Comparison of ENCODE assay signal across 8 cellular contexts in genomic region chr1:180586671-180587155, GRCh38. TPM values are rescaled to one million over a fixed set of nuclear protein-coding genes. Genes with fewer than 3 reads are reported as not detected.
DNase-seq lines count a peak whose midpoint lies in the region; FAIRE-seq and TF ChIP-seq lines count a peak whose summit lies in the region.

No MANE protein-coding gene starts in this region.

- H3K4me2 ChIP-seq in hepatocyte = no peak overlapping the region

- H3K27me3 ChIP-seq in hepatocyte = no peaks in the 10 kb centered on the region

- FAIRE-seq in HTR-8/SVneo (lab: Jason Lieb, UNC) (no peak), frontal cortex (lab: Jason Lieb, UNC) (no peak)

- no peak overlapping the region for H2AFZ ChIP-seq in hepatocyte

- WGBS in hepatocyte (ENCODE audit: low lambda C conversion rate, missing lambda C conversion rate) = 40% methylated on average over 1 of the region's 1 CpG

- no peaks in the 10 kb centered on the region for H3K79me2 ChIP-seq in hepatocyte

- H3K4me1 ChIP-seq in hepatocyte (ENCODE audit: insufficient read depth) = peaks cover 21% of the 10 kb centered on the region

- H3K9me3 ChIP-seq in hepatocyte (ENCODE audit: low read depth) = no peaks in the 10 kb centered on the region

- no peak overlapping the region for H3K4me3 ChIP-seq in AG10803 (ENCODE audit: low read length)
- no peak overlapping the region for H3K4me3 ChIP-seq in hepatocyte

- DNase-seq in AG10803 (ENCODE audit: low read depth) = peak; percentile 74
- DNase-seq in HTR-8/SVneo (ENCODE audit: insufficient read length, low spot score) = peak; percentile 31
- peak; percentile 44 for DNase-seq in RPMI7951 (ENCODE audit: low read depth)
- DNase-seq in hepatocyte (ENCODE audit: low spot score) = peak; percentile 43
- DNase-seq in foreskin melanocyte = no peak
- no peak for DNase-seq in frontal cortex (ENCODE audit: low spot score in 2 of 2)
- DNase-seq in KG1 (lab: John Stamatoyannopoulos, UW) = no peak
- no peak for DNase-seq in retina

- peak overlapping the region; percentile 51 for H3K27ac ChIP-seq in hepatocyte

- no peaks in the 10 kb centered on the region for H3K36me3 ChIP-seq in hepatocyte (replicated peaks; ENCODE audit: insufficient read depth, low read depth)

- no peak for TF ChIP-seq CTCF in AG10803 (conservative IDR thresholded peaks at IDR 0.05; ENCODE audit: low read length)
- no peak for TF ChIP-seq CTCF in hepatocyte (IDR thresholded peaks at IDR 0.05; ENCODE audit: poor library complexity)

- no peaks in the 10 kb centered on the region for H3K9me2 ChIP-seq in hepatocyte (replicated peaks; ENCODE audit: insufficient read depth)

- no peaks in the 10 kb centered on the region for H4K20me1 ChIP-seq in hepatocyte (ENCODE audit: insufficient read depth, poor library complexity, severe bottlenecking)

RNA-seq across cellular contexts. Expression of gene OVAAL, which starts 27.9 kb away (rescaled TPM):
- 0.36 and 0.68 TPM in 2 replicates for total RNA-seq in RPMI7951 (2014; rRNA removed; shearing (Covaris generic))
- not detected in 2 replicates for total RNA-seq in hepatocyte
- not detected in 2 replicates for polyA plus RNA-seq in hepatocyte
- not detected for total RNA-seq in frontal cortex

RNA-seq across cellular contexts. Expression of gene XPR1, which starts 45.1 kb away (rescaled TPM):
- total RNA-seq in RPMI7951 (2014; rRNA removed; shearing (Covaris generic)) = 19.9 and 20.3 TPM in 2 replicates
- total RNA-seq in hepatocyte = 41.5 and 45.7 TPM in 2 replicates
- 14.6 and 18.2 TPM in 2 replicates for polyA plus RNA-seq in hepatocyte
- total RNA-seq in frontal cortex = 380 TPM

Comparison
In these comparisons a context has a peak if more than half of its experiments do, and no peak if none do; other contexts are left out.
1. DNase-seq: peak in AG10803 (single experiment), HTR-8/SVneo (single experiment), RPMI7951 (single experiment) and hepatocyte (single experiment); none in foreskin melanocyte (single experiment), frontal cortex (0 of 2), KG1 (single experiment) and retina (single experiment).